Comparison of ENCODE assay signal across 11 cellular contexts in genomic region chr1:81811757-81812371, GRCh38. TPM values are rescaled to one million over a fixed set of nuclear protein-coding genes. Genes with fewer than 3 reads are reported as not detected.
DNase-seq lines count a peak whose midpoint lies in the region; TF ChIP-seq lines count a peak whose summit lies in the region.
"Had no signal": no experiment of that assay in that cellular context is flagged by ENCODE, and none has a peak within 500 bp of the region (broad histone marks: within the 10 kb centered on the region; RNA-seq: fewer than 3 reads in every experiment).

No MANE protein-coding gene starts in this region.

- no peak overlapping the region for H2BK12ac ChIP-seq in H9 (ENCODE audit: insufficient read length, low read depth, low read length)

- H3T11ph ChIP-seq in H9 (ENCODE audit: low read length) = no peak overlapping the region

- no peaks in the 10 kb centered on the region for H4K20me1 ChIP-seq in H9 (ENCODE audit: control insufficient read depth, insufficient read depth, insufficient read length)

- H3K27ac ChIP-seq in H9 (ENCODE audit: insufficient read length, low read depth, low read length) = no peak overlapping the region
- H3K27ac ChIP-seq: stomach had no signal

- H3K27me3 ChIP-seq in H9 (ENCODE audit: insufficient read depth, low read length) (no peaks in the 10 kb centered on the region), kidney epithelial cell (ENCODE audit: control insufficient read depth, insufficient read depth, low read length) (no peaks in the 10 kb centered on the region)
- H3K27me3 ChIP-seq: stomach had no signal

- H2BK20ac ChIP-seq in H9 (ENCODE audit: low read depth, low read length, poor library complexity, severe bottlenecking) = no peak overlapping the region

- no peak overlapping the region for H3K18ac ChIP-seq in H9 (ENCODE audit: insufficient read length, low read depth, low read length)

- no peaks in the 10 kb centered on the region for H3K36me3 ChIP-seq in kidney epithelial cell (ENCODE audit: control insufficient read depth, insufficient read depth, low read length)
- H3K36me3 ChIP-seq: stomach had no signal

- no peak overlapping the region for H4K5ac ChIP-seq in H9 (ENCODE audit: insufficient read length, low read depth, low read length)

- H2BK5ac ChIP-seq in H9 (ENCODE audit: insufficient read length, low read length) = no peak overlapping the region

- no peak overlapping the region for H3K23ac ChIP-seq in H9 (ENCODE audit: insufficient read length, low read depth, low read length)

- no peak overlapping the region for H2BK120ac ChIP-seq in H9 (ENCODE audit: low read depth, low read length, poor library complexity, severe bottlenecking)

- no peak overlapping the region for H3K4ac ChIP-seq in H9 (ENCODE audit: low read depth, low read length)

- H3K14ac ChIP-seq in H9 (ENCODE audit: insufficient read depth, low read length) = no peak overlapping the region

- peak overlapping the region; percentile 23 to 80 (median 41); a peak in 4 of 7 replicates for H3K27ac Mint-ChIP-seq in H9

- no peaks in the 10 kb centered on the region for H3K23me2 ChIP-seq in H9 (ENCODE audit: insufficient read length, low read depth, low read length, poor library complexity, severe bottlenecking)

- H3K4me1 Mint-ChIP-seq in H9 = peaks cover 47 to 52% of the 10 kb centered on the region in 2 experiments

- in situ Hi-C loops in ACHN (cut with HindIII; ENCODE audit: low pct_ligation_motif_present, low pct_unique_long_range_greater_than_20kb, low sequenced_read_pairs) = no loop called here
- in situ Hi-C loops in astrocyte of the cerebellum (cut with HindIII; ENCODE audit: low sequenced_read_pairs) = no loop called here

- H2AFZ ChIP-seq in H9 (ENCODE audit: low read length) = no peak overlapping the region

- H3K79me2 ChIP-seq in H9 (ENCODE audit: insufficient read depth, low read length) = peaks cover 18% of the 10 kb centered on the region; the same call in 1 of the 2 replicates

- no CpG with 5 or more reads among the region's 3 CpGs for WGBS in H9 (ENCODE audit: extremely low coverage, insufficient read length, low lambda C conversion rate)

- H3K79me1 ChIP-seq in H9 (ENCODE audit: insufficient read depth, low read depth, low read length, poor library complexity, severe bottlenecking) = no peaks in the 10 kb centered on the region

- no peaks in the 10 kb centered on the region for H3K9me3 Mint-ChIP-seq in H9

- no peaks in the 10 kb centered on the region for H3K36me3 Mint-ChIP-seq in H9 (ENCODE audit: insufficient read depth in 1 of 3, low read depth in 3 of 3)

- no peak overlapping the region for H3K56ac ChIP-seq in H9 (ENCODE audit: insufficient read length, low read depth, low read length)

- intact Hi-C loops in posterior vena cava (cut with DNase I) = no loop called here

- H3K4me3 Mint-ChIP-seq in H9 = no peak overlapping the region

- H2AK5ac ChIP-seq in H9 (ENCODE audit: insufficient read length, low read length) = no peak overlapping the region

- peak; percentile 47 for DNase-seq in ACHN
- no peak for DNase-seq in H9
- no peak for DNase-seq in astrocyte of the cerebellum (ENCODE audit: low read depth)
- no peak for DNase-seq in kidney epithelial cell (ENCODE audit: low read depth)
- DNase-seq in NCI-H187 treated with DMSO at 0.1 percent for 48 hours (lab: John Stamatoyannopoulos, UW) = no peak
- DNase-seq in hippocampal formation (lab: John Stamatoyannopoulos, UW) = no peak
- no peak for DNase-seq in posterior vena cava (ENCODE audit: low spot score)
- DNase-seq in dedifferentiated amniotic fluid mesenchymal stem cell (ENCODE audit: extremely low spot score) = no peak
- DNase-seq: activated CD4-positive, alpha-beta T cell treated with anti-CD3 and anti-CD28 coated beads for 48 hours; NCI-H2029 treated with DMSO at 0.1 percent for 48 hours; stomach had no signal

- peaks cover 2% of the 10 kb centered on the region; the same call in 1 of the 2 replicates for H3K4me1 ChIP-seq in H9 (ENCODE audit: insufficient read depth, low read length)

- no peak overlapping the region for H3K4me2 ChIP-seq in H9 (ENCODE audit: insufficient read depth, insufficient read length, low read length)

- no peak overlapping the region for H4K8ac ChIP-seq in H9 (replicated peaks; ENCODE audit: insufficient read length, low read depth, low read length)

- no peaks in the 10 kb centered on the region for H3K9me3 ChIP-seq in H9 (ENCODE audit: control insufficient read depth, low read depth, low read length)
- H3K9me3 ChIP-seq: stomach had no signal

- no peak overlapping the region for H2BK15ac ChIP-seq in H9 (ENCODE audit: low read depth, low read length)

- TF ChIP-seq CTCF in H9 (conservative IDR thresholded peaks at IDR 0.05) (no peak; the same call in 2 of the 3 replicates), astrocyte of the cerebellum (IDR thresholded peaks at IDR 0.05; ENCODE audit: low read depth, low read length, missing control alignments) (peak; percentile 6), kidney epithelial cell (IDR thresholded peaks at IDR 0.05; ENCODE audit: insufficient read depth, low read length, poor library complexity, severe bottlenecking) (peak; percentile 26)

- H3K4me3 ChIP-seq in astrocyte of the cerebellum (ENCODE audit: low read depth, low read length) (no peak overlapping the region), kidney epithelial cell (ENCODE audit: low read depth, low read length) (no peak overlapping the region)
- H3K4me3 ChIP-seq: stomach had no signal

- no peak overlapping the region for H3K9ac ChIP-seq in H9 (ENCODE audit: extremely low read depth, insufficient read length, low read length)

- no peak overlapping the region for H4K91ac ChIP-seq in H9 (ENCODE audit: insufficient read length, low read depth, low read length)

- no peaks in the 10 kb centered on the region for H3K27me3 Mint-ChIP-seq in H9 (ENCODE audit: low read depth)

RNA-seq across cellular contexts. Expression of gene ADGRL2, which starts 11.1 kb away (rescaled TPM):
- total RNA-seq in H9 (2021) (119 TPM in 2 replicates), kidney epithelial cell (25.1 and 25.4 TPM in 2 replicates), posterior vena cava (10 to 100 TPM; 40.6 to 58.9 TPM)
